In the genomic region with DNA sequence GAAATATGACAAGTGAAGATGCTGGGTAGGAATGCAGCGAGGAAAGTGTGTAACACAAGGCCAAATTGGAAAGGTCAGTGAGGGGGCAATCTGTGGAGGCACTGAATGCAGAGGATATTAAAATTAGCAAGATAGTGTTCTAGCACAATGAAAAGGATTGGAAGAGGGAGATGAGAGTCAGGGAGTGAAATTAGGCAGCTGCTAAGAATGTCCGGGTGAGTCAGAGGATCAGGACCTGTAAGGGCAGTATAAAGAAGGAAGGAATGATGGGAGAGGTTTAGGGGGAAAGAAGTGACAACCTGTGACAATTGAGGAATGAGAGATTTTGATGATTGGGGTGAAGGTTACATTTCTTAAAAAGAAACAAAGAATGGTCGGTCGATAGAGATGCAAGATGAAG, we compare ENCODE assay signal across 13 cellular contexts.
DNase-seq lines count a peak whose midpoint lies in the region; ATAC-seq and TF ChIP-seq lines count a peak whose summit lies in the region.
"Had no signal": no experiment of that assay in that cellular context is flagged by ENCODE, and none has a peak within 500 bp of the region (broad histone marks: within the 10 kb centered on the region; RNA-seq: fewer than 3 reads in every experiment).

No MANE protein-coding gene starts in this region.

- H3K4me1 Mint-ChIP-seq in activated naive CD4-positive, alpha-beta T cell treated with anti-CD3 and anti-CD28 coated beads, Interleukin-2, amount 50 U/mL, for 24 hours, result no peaks in the 10 kb centered on the region
- H3K4me1 Mint-ChIP-seq in nephron progenitor cell, result peaks cover 3% of the 10 kb centered on the region
- H3K4me1 Mint-ChIP-seq in activated T-helper 2 cell treated with anti-CD3 and anti-CD28 coated beads, Interferon-gamma antibody, Interleukin-2, Interleukin-4, amounts not matched to agents 10 μg/mL and 5 μg/mL and 100 μg/mL, durations not matched to agents 14 hours and 24 hours and 36 hours (ENCODE audit: low read depth), result no peaks in the 10 kb centered on the region

- DNase-seq in activated naive CD4-positive, alpha-beta T cell treated with Interleukin-2 at 50 U/mL for 16 hours, result no peak
- DNase-seq in nephron progenitor cell (no peak), UCSD-AML1 (lab: John Stamatoyannopoulos, UW; ENCODE audit: unreplicated experiment) (no peak), SIG-M5 (lab: John Stamatoyannopoulos, UW) (no peak)
- no peak for DNase-seq in activated T-helper 2 cell treated with anti-CD3 and anti-CD28 coated beads, Interferon-gamma antibody, Interleukin-2, Interleukin-4, amounts not matched to agents 10 μg/mL and 5 μg/mL and 100 μg/mL, durations not matched to agents 14 hours and 24 hours and 36 hours (ENCODE audit: low spot score)
- DNase-seq: AML-193; Caco-2; CD4-positive, alpha-beta T cell; GDM1; H9 had no signal

- TF ChIP-seq CTCF in nephron progenitor cell (IDR thresholded peaks at IDR 0.05), result no peak

- H3K36me3 Mint-ChIP-seq in activated naive CD4-positive, alpha-beta T cell treated with anti-CD3 and anti-CD28 coated beads, Interleukin-2, amount 50 U/mL, for 24 hours, result peaks cover 66% of the 10 kb centered on the region
- H3K36me3 Mint-ChIP-seq in nephron progenitor cell (ENCODE audit: low read depth), result peaks cover 90% of the 10 kb centered on the region
- H3K36me3 Mint-ChIP-seq in activated T-helper 2 cell treated with anti-CD3 and anti-CD28 coated beads, Interferon-gamma antibody, Interleukin-2, Interleukin-4, amounts not matched to agents 10 μg/mL and 5 μg/mL and 100 μg/mL, durations not matched to agents 14 hours and 24 hours and 36 hours (ENCODE audit: low read depth), result peaks cover 79% of the 10 kb centered on the region

- no peaks in the 10 kb centered on the region for H3K27me3 Mint-ChIP-seq in activated naive CD4-positive, alpha-beta T cell treated with anti-CD3 and anti-CD28 coated beads, Interleukin-2, amount 50 U/mL, for 24 hours
- no peaks in the 10 kb centered on the region for H3K27me3 Mint-ChIP-seq in nephron progenitor cell (ENCODE audit: low read depth, poor library complexity)
- H3K27me3 Mint-ChIP-seq in activated T-helper 2 cell treated with anti-CD3 and anti-CD28 coated beads, Interferon-gamma antibody, Interleukin-2, Interleukin-4, amounts not matched to agents 10 μg/mL and 5 μg/mL and 100 μg/mL, durations not matched to agents 14 hours and 24 hours and 36 hours (ENCODE audit: low read depth), result no peaks in the 10 kb centered on the region
- H3K27me3 Mint-ChIP-seq: CD4-positive, alpha-beta T cell had no signal

- ATAC-seq in esophagus mucosa, result peak; percentile 32
- ATAC-seq: A549 had no signal

- intact Hi-C loops in activated T-helper 2 cell treated with anti-CD3 and anti-CD28 coated beads, Interferon-gamma antibody, Interleukin-2, Interleukin-4, amounts not matched to agents 10 μg/mL and 5 μg/mL and 100 μg/mL, durations not matched to agents 14 hours and 24 hours and 36 hours (cut with micrococcal nuclease), result no loop called here

- H3K4me3 Mint-ChIP-seq in activated naive CD4-positive, alpha-beta T cell treated with anti-CD3 and anti-CD28 coated beads, Interleukin-2, amount 50 U/mL, for 24 hours, result no peak overlapping the region
- no peak overlapping the region for H3K4me3 Mint-ChIP-seq in nephron progenitor cell
- no peak overlapping the region for H3K4me3 Mint-ChIP-seq in activated T-helper 2 cell treated with anti-CD3 and anti-CD28 coated beads, Interferon-gamma antibody, Interleukin-2, Interleukin-4, amounts not matched to agents 10 μg/mL and 5 μg/mL and 100 μg/mL, durations not matched to agents 14 hours and 24 hours and 36 hours (ENCODE audit: low read depth)
- H3K4me3 Mint-ChIP-seq: CD4-positive, alpha-beta T cell; H9 had no signal

- peaks cover 9% of the 10 kb centered on the region for H3K9me3 Mint-ChIP-seq in activated naive CD4-positive, alpha-beta T cell treated with anti-CD3 and anti-CD28 coated beads, Interleukin-2, amount 50 U/mL, for 24 hours
- peaks cover 31% of the 10 kb centered on the region for H3K9me3 Mint-ChIP-seq in nephron progenitor cell
- peaks cover 17% of the 10 kb centered on the region for H3K9me3 Mint-ChIP-seq in activated T-helper 2 cell treated with anti-CD3 and anti-CD28 coated beads, Interferon-gamma antibody, Interleukin-2, Interleukin-4, amounts not matched to agents 10 μg/mL and 5 μg/mL and 100 μg/mL, durations not matched to agents 14 hours and 24 hours and 36 hours
- H3K9me3 Mint-ChIP-seq: H9 had no signal

- peak overlapping the region; percentile 26 for H3K27ac Mint-ChIP-seq in activated naive CD4-positive, alpha-beta T cell treated with anti-CD3 and anti-CD28 coated beads, Interleukin-2, amount 50 U/mL, for 24 hours
- peak overlapping the region; percentile 38 for H3K27ac Mint-ChIP-seq in nephron progenitor cell
- no peak overlapping the region for H3K27ac Mint-ChIP-seq in activated T-helper 2 cell treated with anti-CD3 and anti-CD28 coated beads, Interferon-gamma antibody, Interleukin-2, Interleukin-4, amounts not matched to agents 10 μg/mL and 5 μg/mL and 100 μg/mL, durations not matched to agents 14 hours and 24 hours and 36 hours
- H3K27ac Mint-ChIP-seq: CD4-positive, alpha-beta T cell; H9 had no signal
